Comparison of ENCODE assay signal across 1 cellular context in genomic region chr7:65441010-65441409, GRCh38.
TF ChIP-seq lines count a peak whose summit lies in the region.

No MANE protein-coding gene starts in this region.

TF ChIP-seq in GM23338, 12 proteins besides CTCF, POLR2A, EP300 and RAD21 (continued from another document):
- TF ChIP-seq POLR2AphosphoS5 (IDR thresholded peaks at IDR 0.05; ENCODE audit: low read depth), result no peak
- TF ChIP-seq REST (IDR thresholded peaks at IDR 0.05; ENCODE audit: unreplicated experiment), result no peak
- TF ChIP-seq EZH2phosphoT487 (IDR thresholded peaks at IDR 0.05; ENCODE audit: unreplicated experiment), result no peak
- TF ChIP-seq ETS1 (IDR thresholded peaks at IDR 0.05), result no peak
- TF ChIP-seq EZH2 (IDR thresholded peaks at IDR 0.05; ENCODE audit: low read depth, unreplicated experiment), result no peak
TF ChIP-seq in GM23338: peak in this region for 0.
